In genomic region chr1:39261712-39262221, GRCh38 we compare ENCODE assay signal across 1 cellular context.
TF ChIP-seq lines count a peak whose summit lies in the region.

No MANE protein-coding gene starts in this region.

TF ChIP-seq in HEK293, 187 proteins besides CTCF, POLR2A, EP300 and RAD21 (continued from another document and continues in another):
- TF ChIP-seq TSHZ1 (tag by site-specific recombination; IDR thresholded peaks at IDR 0.05; ENCODE audit: borderline replicate concordance): peak; percentile 90; the same call in 1 of the 2 replicates
- no peak for TF ChIP-seq ZNF48 (tag by site-specific recombination; IDR thresholded peaks at IDR 0.05)
- peak; percentile 53; the same call in 1 of the 2 replicates for TF ChIP-seq PRDM10 (tag by site-specific recombination; IDR thresholded peaks at IDR 0.05)
- peak; percentile 93 for TF ChIP-seq ZNF639 (tag by site-specific recombination; IDR thresholded peaks at IDR 0.05)
- no peak for TF ChIP-seq ZNF560 (tag by site-specific recombination; IDR thresholded peaks at IDR 0.05; ENCODE audit: borderline replicate concordance)
- TF ChIP-seq ZNF138 (tag by site-specific recombination; IDR thresholded peaks at IDR 0.05; ENCODE audit: borderline replicate concordance): no peak
- no peak for TF ChIP-seq ZNF239 (tag by site-specific recombination; IDR thresholded peaks at IDR 0.05)
- TF ChIP-seq ZNF2 (tag by site-specific recombination; IDR thresholded peaks at IDR 0.05): peak; percentile 32; the same call in 1 of the 2 replicates
- no peak for TF ChIP-seq ZNF623 (tag by site-specific recombination; IDR thresholded peaks at IDR 0.05)
- 0 out of 2 replicates have a peak, but pooled peaks have one; percentile 53 for TF ChIP-seq ZNF580 (tag by site-specific recombination; IDR thresholded peaks at IDR 0.05)
- TF ChIP-seq ZBTB20 (tag by site-specific recombination; IDR thresholded peaks at IDR 0.05): peak; percentile 66; the same call in 1 of the 2 replicates
- TF ChIP-seq OSR2 (tag by site-specific recombination; IDR thresholded peaks at IDR 0.05): peak; percentile 99
- TF ChIP-seq MEIS1 (CRISPR knock-in tag; IDR thresholded peaks at IDR 0.05; ENCODE audit: borderline replicate concordance): no peak
- TF ChIP-seq PRDM2 (tag by site-specific recombination; IDR thresholded peaks at IDR 0.05; ENCODE audit: borderline replicate concordance): no peak
- TF ChIP-seq HIC1 (tag by site-specific recombination; IDR thresholded peaks at IDR 0.05): peak; percentile 84
- TF ChIP-seq ZNF518A (tag by site-specific recombination; conservative IDR thresholded peaks at IDR 0.05; ENCODE audit: low read depth): no peak; the same call in 1 of the 2 replicates
- TF ChIP-seq ZNF704 (tag by site-specific recombination; IDR thresholded peaks at IDR 0.05): no peak
- peak; percentile 89 for TF ChIP-seq ZSCAN23 (tag by site-specific recombination; IDR thresholded peaks at IDR 0.05)
- no peak for TF ChIP-seq ZNF155 (tag by site-specific recombination; IDR thresholded peaks at IDR 0.05)
- TF ChIP-seq ZNF214 (tag by site-specific recombination; IDR thresholded peaks at IDR 0.05; ENCODE audit: borderline replicate concordance): no peak
- no peak for TF ChIP-seq ZNF792 (tag by site-specific recombination; IDR thresholded peaks at IDR 0.05)
- peak; percentile 90 for TF ChIP-seq ZEB2 (tag by site-specific recombination; IDR thresholded peaks at IDR 0.05)
- no peak for TF ChIP-seq HOXA7 (CRISPR knock-in tag; IDR thresholded peaks at IDR 0.05; ENCODE audit: borderline replicate concordance)
